Comparison of ENCODE assay signal across 2 cellular contexts in genomic region chr6:35158520-35158919, GRCh38.
A peak's percentile ranks its signal among the peaks of the same experiment; 100 is the strongest.
TF ChIP-seq lines count a peak whose summit lies in the region.

No MANE protein-coding gene starts in this region.

TF ChIP-seq in IMR-90, 13 proteins besides CTCF, POLR2A, EP300 and RAD21:
- TF ChIP-seq NFE2L2 (IDR thresholded peaks at IDR 0.05; ENCODE audit: low read depth, low read length) (no peak), RFX5 (IDR thresholded peaks at IDR 0.05; ENCODE audit: low read depth, low read length) (no peak), FOS (IDR thresholded peaks at IDR 0.05; ENCODE audit: low read depth, low read length) (no peak), MXI1 (IDR thresholded peaks at IDR 0.05; ENCODE audit: borderline replicate concordance, low read depth, low read length) (no peak), SMC3 (IDR thresholded peaks at IDR 0.05; ENCODE audit: low read depth, low read length) (no peak), MAFK (IDR thresholded peaks at IDR 0.05; ENCODE audit: low read depth, low read length) (no peak), CEBPB (IDR thresholded peaks at IDR 0.05; ENCODE audit: low read depth, low read length) (no peak), BHLHE40 (IDR thresholded peaks at IDR 0.05; ENCODE audit: low read depth, low read length) (no peak), MAZ (IDR thresholded peaks at IDR 0.05; ENCODE audit: borderline replicate concordance, low read depth, low read length) (no peak), RCOR1 (IDR thresholded peaks at IDR 0.05; ENCODE audit: insufficient replicate concordance, low read length) (no peak), CHD1 (IDR thresholded peaks at IDR 0.05; ENCODE audit: low read depth, low read length) (no peak)
- TF ChIP-seq, protein P1, sequence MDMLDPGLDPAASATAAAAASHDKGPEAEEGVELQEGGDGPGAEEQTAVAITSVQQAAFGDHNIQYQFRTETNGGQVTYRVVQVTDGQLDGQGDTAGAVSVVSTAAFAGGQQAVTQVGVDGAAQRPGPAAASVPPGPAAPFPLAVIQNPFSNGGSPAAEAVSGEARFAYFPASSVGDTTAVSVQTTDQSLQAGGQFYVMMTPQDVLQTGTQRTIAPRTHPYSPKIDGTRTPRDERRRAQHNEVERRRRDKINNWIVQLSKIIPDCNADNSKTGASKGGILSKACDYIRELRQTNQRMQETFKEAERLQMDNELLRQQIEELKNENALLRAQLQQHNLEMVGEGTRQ (IDR thresholded peaks at IDR 0.05; ENCODE audit: low read depth, low read length), result no peak
TF ChIP-seq in IMR-90: peak in this region for 0.

TF ChIP-seq in K562, 482 proteins besides CTCF, POLR2A, EP300 and RAD21:
- no peak for TF ChIP-seq SNRNP70 (optimal IDR thresholded peaks at IDR 0.05; ENCODE audit: low read depth, low read length)
- no peak for TF ChIP-seq TBL1XR1 (IDR thresholded peaks at IDR 0.05; ENCODE audit: low read length in 2 of 2)
- peak; percentile 24; the same call in 1 of the 2 replicates for TF ChIP-seq MTA1 (IDR thresholded peaks at IDR 0.05; ENCODE audit: borderline replicate concordance)
- peak; percentile 57; the same call in 1 of the 2 replicates for TF ChIP-seq SPI1 (IDR thresholded peaks at IDR 0.05; ENCODE audit: borderline replicate concordance, low read depth, low read length)
- TF ChIP-seq THAP12 (CRISPR knock-in tag; IDR thresholded peaks at IDR 0.05), result no peak
- TF ChIP-seq, protein P2, sequence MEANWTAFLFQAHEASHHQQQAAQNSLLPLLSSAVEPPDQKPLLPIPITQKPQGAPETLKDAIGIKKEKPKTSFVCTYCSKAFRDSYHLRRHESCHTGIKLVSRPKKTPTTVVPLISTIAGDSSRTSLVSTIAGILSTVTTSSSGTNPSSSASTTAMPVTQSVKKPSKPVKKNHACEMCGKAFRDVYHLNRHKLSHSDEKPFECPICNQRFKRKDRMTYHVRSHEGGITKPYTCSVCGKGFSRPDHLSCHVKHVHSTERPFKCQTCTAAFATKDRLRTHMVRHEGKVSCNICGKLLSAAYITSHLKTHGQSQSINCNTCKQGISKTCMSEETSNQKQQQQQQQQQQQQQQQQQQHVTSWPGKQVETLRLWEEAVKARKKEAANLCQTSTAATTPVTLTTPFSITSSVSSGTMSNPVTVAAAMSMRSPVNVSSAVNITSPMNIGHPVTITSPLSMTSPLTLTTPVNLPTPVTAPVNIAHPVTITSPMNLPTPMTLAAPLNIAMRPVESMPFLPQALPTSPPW (CRISPR knock-in tag; IDR thresholded peaks at IDR 0.05), result no peak
- TF ChIP-seq ETV6 (IDR thresholded peaks at IDR 0.05; ENCODE audit: borderline replicate concordance in 1 of 2, low read depth in 2 of 2, low read length in 1 of 2), result no peak
- TF ChIP-seq ETV6 (CRISPR knock-in tag; IDR thresholded peaks at IDR 0.05; ENCODE audit: borderline replicate concordance), result no peak
